In the genomic region with DNA sequence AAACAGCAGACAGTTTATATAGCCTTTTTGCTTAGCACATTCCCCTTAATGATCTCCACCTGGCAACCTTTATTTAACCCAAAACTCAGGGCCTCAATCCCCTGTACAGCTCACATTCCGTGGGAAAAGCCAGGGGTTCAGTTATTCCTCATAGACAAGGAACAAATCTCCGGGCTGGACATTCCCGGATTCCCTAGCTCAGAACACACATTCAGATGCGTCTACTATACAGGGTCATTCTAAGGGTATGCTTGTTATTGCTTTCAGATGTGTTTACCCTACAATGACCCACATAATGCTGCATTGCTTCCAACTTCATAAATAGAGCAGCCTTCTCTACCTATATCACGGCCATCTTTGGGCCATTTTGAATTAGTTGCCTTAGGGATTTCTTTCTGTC, we compare ENCODE assay signal across 21 cellular contexts.
DNase-seq lines count a peak whose midpoint lies in the region; ATAC-seq and TF ChIP-seq lines count a peak whose summit lies in the region.
"Had no signal": no experiment of that assay in that cellular context is flagged by ENCODE, and none has a peak within 500 bp of the region (broad histone marks: within the 10 kb centered on the region; RNA-seq: fewer than 3 reads in every experiment).

No MANE protein-coding gene starts in this region.

- no peak overlapping the region for H2BK5ac ChIP-seq in IMR-90 (ENCODE audit: low read depth, low read length, poor library complexity, severe bottlenecking)

- no peak for TF ChIP-seq CTCF in IMR-90 (conservative IDR thresholded peaks at IDR 0.05; ENCODE audit: low read depth, low read length)
- TF ChIP-seq CTCF in brain (conservative IDR thresholded peaks at IDR 0.05) = no peak
- no peak for TF ChIP-seq CTCF in hepatocyte (IDR thresholded peaks at IDR 0.05; ENCODE audit: poor library complexity)
- TF ChIP-seq CTCF in thyroid gland (IDR thresholded peaks at IDR 0.05) = no peak

- H3K9me2 ChIP-seq in hepatocyte (replicated peaks; ENCODE audit: insufficient read depth) = no peaks in the 10 kb centered on the region

- H3K9me3 ChIP-seq in IMR-90 (ENCODE audit: control insufficient read depth, insufficient read depth, low read length) = no peaks in the 10 kb centered on the region
- H3K9me3 ChIP-seq in hepatocyte (ENCODE audit: low read depth) = no peaks in the 10 kb centered on the region
- no peaks in the 10 kb centered on the region for H3K9me3 ChIP-seq in thyroid gland
- H3K9me3 ChIP-seq: A549, Peyer's patch had no signal

- H4K8ac ChIP-seq in IMR-90 (ENCODE audit: low read depth in 2 of 2, low read length in 2 of 2) = peak overlapping the region in 1 of 2 experiments; percentile 27; a peak in 1 of 4 replicates

- POLR2A ChIA-PET in IMR-90 (lab: Charles Lee; ENCODE audit: unreplicated experiment) = no interaction called here

- no peak overlapping the region for H4K5ac ChIP-seq in IMR-90 (ENCODE audit: low read depth, low read length)

- H3K79me1 ChIP-seq in IMR-90 (ENCODE audit: low read depth in 1 of 2, low read length in 2 of 2) = no peaks in the 10 kb centered on the region

- no peaks in the 10 kb centered on the region for H3K79me2 ChIP-seq in hepatocyte

- H3K56ac ChIP-seq in IMR-90 (ENCODE audit: extremely low read depth, insufficient read depth, low read length) = no peak overlapping the region

- H3K9me1 ChIP-seq in IMR-90 (ENCODE audit: insufficient read depth, low read length) = no peaks in the 10 kb centered on the region

- ATAC-seq in IMR-90 (ENCODE audit: low read depth) (peak; percentile 63), HG02884 (IDR thresholded peaks at IDR 0.05; ENCODE audit: unreplicated experiment) (no peak)
- ATAC-seq: A549, HCT116 had no signal

- H2BK15ac ChIP-seq in IMR-90 (ENCODE audit: low read depth, low read length) = no peak overlapping the region

- H3K27me3 ChIP-seq in IMR-90 (ENCODE audit: control insufficient read depth, insufficient read depth, low read length) = no peaks in the 10 kb centered on the region
- H3K27me3 ChIP-seq in hepatocyte = no peaks in the 10 kb centered on the region
- no peaks in the 10 kb centered on the region for H3K27me3 ChIP-seq in thyroid gland
- H3K27me3 ChIP-seq: Peyer's patch had no signal

- 0 out of 2 replicates have a peak overlapping the region, but pooled peaks have one; percentile 1 for H3K18ac ChIP-seq in IMR-90 (ENCODE audit: low read depth, low read length)

- no CpG with 5 or more reads among the region's 5 CpGs for WGBS in IMR-90 (ENCODE audit: extremely low coverage in 2 of 2, insufficient read length in 1 of 2), 2 experiments
- WGBS in hepatocyte (ENCODE audit: low lambda C conversion rate, missing lambda C conversion rate) = 47% methylated on average over 5 of the region's 5 CpGs
- WGBS in thyroid gland, 2 donors = 75 to 89% methylated on average over 5 of the region's 5 CpGs

- no peak overlapping the region for H2AK5ac ChIP-seq in IMR-90 (ENCODE audit: low read depth, low read length)

- TF ChIP-seq RAD21 in IMR-90 (IDR thresholded peaks at IDR 0.05; ENCODE audit: low read length) = no peak

- H3K4me3 Mint-ChIP-seq in brain = peak overlapping the region in 1 of 5 experiments; percentile 73
- H3K4me3 Mint-ChIP-seq: CD4-positive, alpha-beta T cell had no signal

- H4K91ac ChIP-seq in IMR-90 (ENCODE audit: insufficient read depth, low read depth, low read length) = no peak overlapping the region

- in situ Hi-C loops in IMR-90 (cut with MboI; ENCODE audit: low sequenced_read_pairs) = no loop called here

- no peaks in the 10 kb centered on the region for H3K36me3 Mint-ChIP-seq in brain

- peaks cover 20% of the 10 kb centered on the region for H3K4me1 Mint-ChIP-seq in brain

- H3K4me1 ChIP-seq in IMR-90 (ENCODE audit: control insufficient read depth, insufficient read depth, low read length) (no peaks in the 10 kb centered on the region), hepatocyte (ENCODE audit: insufficient read depth) (peaks cover 13% of the 10 kb centered on the region), thyroid gland (no peaks in the 10 kb centered on the region)
- H3K4me1 ChIP-seq: A549, Peyer's patch had no signal

- intact Hi-C loops in IMR-90 (cut with micrococcal nuclease) = no loop called here
- intact Hi-C loops in thyroid gland (cut with DNase I) = no loop called here

- H3K9me3 Mint-ChIP-seq in brain = peaks cover 0 to 5% (median 0%) of the 10 kb centered on the region in 5 experiments
- H3K9me3 Mint-ChIP-seq: CD4-positive, alpha-beta T cell had no signal

- H4K20me1 ChIP-seq in IMR-90 (ENCODE audit: insufficient read depth, low read length) (no peaks in the 10 kb centered on the region), hepatocyte (ENCODE audit: insufficient read depth, poor library complexity, severe bottlenecking) (no peaks in the 10 kb centered on the region)

- H3K27ac ChIP-seq in IMR-90 (ENCODE audit: insufficient read depth, low read length) (no peak overlapping the region; the same call in 1 of the 2 replicates), hepatocyte (peak overlapping the region; percentile 24), thyroid gland (no peak overlapping the region)
- H3K27ac ChIP-seq: A549, HL-60, Peyer's patch had no signal

- dilution Hi-C loops in IMR-90 (cut with HindIII; ENCODE audit: low sequenced_read_pairs, unreplicated experiment) = no loop called here

- DNase-seq in IMR-90 = peak; percentile 59
- DNase-seq in hepatocyte (ENCODE audit: low spot score) = peak; percentile 9
- peak; percentile 6 for DNase-seq in retina
- DNase-seq in D341Med (ENCODE audit: low spot score) = no peak
- DNase-seq in thyroid gland = no peak
- no peak for DNase-seq in islet precursor cell
- DNase-seq: CD4-positive, alpha-beta T cell; GOT3; MM.1S; NCI-H1092; NCI-H1436 treated with DMSO at 0.1 percent for 48 hours; NCI-H2029; NCI-H2171 treated with DMSO at 0.1 percent for 48 hours; NCI-H446 treated with DMSO at 0.1 percent for 48 hours; NK-92 treated with Interleukin-12 subunit alpha and Interleukin-12 subunit beta, amount 100 ng/mL, for 24 hours; Peyer's patch had no signal

- H3K4me3 ChIP-seq in IMR-90 (ENCODE audit: insufficient read depth, low read depth, low read length) = no peak overlapping the region
- no peak overlapping the region for H3K4me3 ChIP-seq in hepatocyte
- H3K4me3 ChIP-seq in thyroid gland (replicated peaks in 1 of 3) = no peak overlapping the region
- H3K4me3 ChIP-seq: A549, Peyer's patch had no signal

- peak overlapping the region; percentile 38; the same call in 1 of the 2 replicates for H3K4me2 ChIP-seq in IMR-90 (ENCODE audit: low read depth, low read length)
- peak overlapping the region; percentile 59 for H3K4me2 ChIP-seq in hepatocyte
- H3K4me2 ChIP-seq: A549 had no signal

- H3K27me3 Mint-ChIP-seq in brain = no peaks in the 10 kb centered on the region

- no TSS peak for BruUV-seq in IMR-90 (replicated peaks; lab: Mats Ljungman, UMichigan)

- 0 out of 2 replicates have a peak overlapping the region, but pooled peaks have one; percentile 30 for H3K23ac ChIP-seq in IMR-90 (ENCODE audit: low read depth, low read length)

- H2BK20ac ChIP-seq in IMR-90 (ENCODE audit: low read depth, low read length) = peak overlapping the region; percentile 20; the same call in 1 of the 2 replicates

- no peak overlapping the region for H2AK9ac ChIP-seq in IMR-90 (replicated peaks; ENCODE audit: low read depth, low read length, poor library complexity)

- TF ChIP-seq POLR2A in IMR-90 (IDR thresholded peaks at IDR 0.05; ENCODE audit: low read depth, low read length) (no peak), thyroid gland (IDR thresholded peaks at IDR 0.05) (no peak)

- no peak overlapping the region for H3K9ac ChIP-seq in IMR-90 (ENCODE audit: low read depth, low read length)

- H3K14ac ChIP-seq in IMR-90 (replicated peaks; ENCODE audit: low read depth, low read length) = no peak overlapping the region

- H2AFZ ChIP-seq in IMR-90 (replicated peaks; ENCODE audit: low read length, poor library complexity) (peak overlapping the region; percentile 48), hepatocyte (no peak overlapping the region)

- H3K36me3 ChIP-seq in IMR-90 (ENCODE audit: control insufficient read depth, insufficient read depth, low read length) (no peaks in the 10 kb centered on the region), hepatocyte (replicated peaks; ENCODE audit: insufficient read depth, low read depth) (no peaks in the 10 kb centered on the region), thyroid gland (no peaks in the 10 kb centered on the region)
- H3K36me3 ChIP-seq: Peyer's patch had no signal

- H3K4ac ChIP-seq in IMR-90 (ENCODE audit: low read depth, low read length) = no peak overlapping the region

- CTCF ChIA-PET in IMR-90 (lab: Yijun Ruan, JAX) = interaction anchor here (0.6 kb wide), 1 partner anchor 146 kb away, joined by 3 read pairs; no protein-coding TSS in a partner anchor

- H2BK120ac ChIP-seq in IMR-90 (ENCODE audit: low read depth, low read length) = peak overlapping the region; percentile 38; the same call in 1 of the 2 replicates

- H3K27ac Mint-ChIP-seq in brain = peak overlapping the region in 3 of 5 experiments; percentile 6 to 87 (median 35)
- H3K27ac Mint-ChIP-seq: CD4-positive, alpha-beta T cell had no signal

TF ChIP-seq in IMR-90, 13 proteins besides CTCF, POLR2A, EP300 and RAD21 (continues in another document):
- no peak for TF ChIP-seq CEBPB (IDR thresholded peaks at IDR 0.05; ENCODE audit: low read depth, low read length)
- TF ChIP-seq MAFK (IDR thresholded peaks at IDR 0.05; ENCODE audit: low read depth, low read length) = no peak
- TF ChIP-seq, protein P1, sequence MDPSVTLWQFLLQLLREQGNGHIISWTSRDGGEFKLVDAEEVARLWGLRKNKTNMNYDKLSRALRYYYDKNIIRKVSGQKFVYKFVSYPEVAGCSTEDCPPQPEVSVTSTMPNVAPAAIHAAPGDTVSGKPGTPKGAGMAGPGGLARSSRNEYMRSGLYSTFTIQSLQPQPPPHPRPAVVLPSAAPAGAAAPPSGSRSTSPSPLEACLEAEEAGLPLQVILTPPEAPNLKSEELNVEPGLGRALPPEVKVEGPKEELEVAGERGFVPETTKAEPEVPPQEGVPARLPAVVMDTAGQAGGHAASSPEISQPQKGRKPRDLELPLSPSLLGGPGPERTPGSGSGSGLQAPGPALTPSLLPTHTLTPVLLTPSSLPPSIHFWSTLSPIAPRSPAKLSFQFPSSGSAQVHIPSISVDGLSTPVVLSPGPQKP (IDR thresholded peaks at IDR 0.05; ENCODE audit: borderline replicate concordance, low read depth, low read length) = no peak
- TF ChIP-seq BHLHE40 (IDR thresholded peaks at IDR 0.05; ENCODE audit: low read depth, low read length) = no peak
- TF ChIP-seq RFX5 (IDR thresholded peaks at IDR 0.05; ENCODE audit: low read depth, low read length) = no peak
- no peak for TF ChIP-seq NFE2L2 (IDR thresholded peaks at IDR 0.05; ENCODE audit: low read depth, low read length)
- TF ChIP-seq MAZ (IDR thresholded peaks at IDR 0.05; ENCODE audit: borderline replicate concordance, low read depth, low read length) = no peak
- no peak for TF ChIP-seq MXI1 (IDR thresholded peaks at IDR 0.05; ENCODE audit: borderline replicate concordance, low read depth, low read length)
- no peak for TF ChIP-seq RCOR1 (IDR thresholded peaks at IDR 0.05; ENCODE audit: insufficient replicate concordance, low read length)

Comparison
In these comparisons a context has a peak if more than half of its experiments do, and no peak if none do; other contexts are left out.
1. DNase-seq: peak in IMR-90 (single experiment), hepatocyte (single experiment) and retina (single experiment); none in D341Med (single experiment), thyroid gland (0 of 2) and islet precursor cell (single experiment).